ENCODE assay signal across 9 cellular contexts in genomic region chr19:33798701-33799111, GRCh38. TPM values are rescaled to one million over a fixed set of nuclear protein-coding genes. Genes with fewer than 3 reads are reported as not detected.
DNase-seq lines count a peak whose midpoint lies in the region; ATAC-seq, FAIRE-seq and TF ChIP-seq lines count a peak whose summit lies in the region.
"Had no signal": no experiment of that assay in that cellular context is flagged by ENCODE, and none has a peak within 500 bp of the region (broad histone marks: within the 10 kb centered on the region; RNA-seq: fewer than 3 reads in every experiment).

No MANE protein-coding gene starts in this region.

- H3K4me3 ChIP-seq in WERI-Rb-1 (ENCODE audit: low read depth, low read length), result peak overlapping the region; percentile 55
- peak overlapping the region; percentile 31 for H3K4me3 ChIP-seq in fibroblast of the aortic adventitia (ENCODE audit: low read depth, low read length)
- peak overlapping the region; percentile 72 to 76 for H3K4me3 ChIP-seq in neuronal stem cell (ENCODE audit: low read length in 2 of 2)
- H3K4me3 ChIP-seq: SJSA1 had no signal

- TF ChIP-seq POLR2A in H54 (IDR thresholded peaks at IDR 0.05; ENCODE audit: low read depth, low read length), result no peak

- H3K4me1 Mint-ChIP-seq in CD14-positive monocyte, result peaks cover 17% of the 10 kb centered on the region

- H2BK15ac ChIP-seq in neuronal stem cell (ENCODE audit: low read length), result no peak overlapping the region

- peaks cover 0 to 11% (median 5%) of the 10 kb centered on the region in 3 donors for H3K27me3 Mint-ChIP-seq in CD14-positive monocyte (ENCODE audit: low read depth in 3 of 3)

- H3K9me3 ChIP-seq in WERI-Rb-1 (ENCODE audit: severe bottlenecking), result no peaks in the 10 kb centered on the region
- H3K9me3 ChIP-seq in neuronal stem cell (replicated peaks in 1 of 2; ENCODE audit: control insufficient read depth in 2 of 2, insufficient read depth in 1 of 2, low read depth in 1 of 2, low read length in 2 of 2), result peaks cover 0 to 2% of the 10 kb centered on the region in 2 donors

- no peak overlapping the region for H2BK12ac ChIP-seq in neuronal stem cell (ENCODE audit: low read length)

- no peak overlapping the region for H4K91ac ChIP-seq in neuronal stem cell (ENCODE audit: low read depth, low read length, poor library complexity)

- peak overlapping the region; percentile 96 for H3K18ac ChIP-seq in neuronal stem cell (ENCODE audit: low read length)

- H3K36me3 Mint-ChIP-seq in CD14-positive monocyte, result peaks cover 39 to 50% of the 10 kb centered on the region in 2 donors

- no peak overlapping the region for H3K23ac ChIP-seq in neuronal stem cell (ENCODE audit: low read depth, low read length, poor library complexity)

- H3K27ac ChIP-seq in WERI-Rb-1 (peak overlapping the region; percentile 100), neuronal stem cell (replicated peaks; ENCODE audit: low read length) (no peak overlapping the region)
- H3K27ac ChIP-seq: SJSA1 had no signal

- peak overlapping the region; percentile 91 for H2BK5ac ChIP-seq in neuronal stem cell (ENCODE audit: low read length)

- H3K14ac ChIP-seq in neuronal stem cell (ENCODE audit: low read length), result no peak overlapping the region

- intact Hi-C loops in CD14-positive monocyte (cut with micrococcal nuclease), result loop anchor here (5.0 kb wide), 1 partner anchor 199 kb away; no protein-coding TSS in a partner anchor

- H3K9ac ChIP-seq in neuronal stem cell (ENCODE audit: low read depth, low read length, poor library complexity), result peak overlapping the region; percentile 50

- ATAC-seq in HG03095 (IDR thresholded peaks at IDR 0.05; ENCODE audit: unreplicated experiment), result no peak

- no peak for FAIRE-seq in H54 (lab: Jason Lieb, UNC)

- H3K4ac ChIP-seq in neuronal stem cell (ENCODE audit: low read length), result no peak overlapping the region

- DNase-seq in CD14-positive monocyte (ENCODE audit: low spot score) (no peak), WERI-Rb-1 (peak; percentile 44), fibroblast of the aortic adventitia (ENCODE audit: low read depth) (no peak), neuronal stem cell (ENCODE audit: low spot score) (peak; percentile 33), H54 (ENCODE audit: insufficient read length, low spot score) (no peak), glomerular visceral epithelial cell (ENCODE audit: extremely low spot score) (no peak), DMS53 (lab: John Stamatoyannopoulos, UW) (no peak)

- H2AFZ ChIP-seq in neuronal stem cell (ENCODE audit: low read length), result peak overlapping the region; percentile 62

- no peak overlapping the region for H4K8ac ChIP-seq in neuronal stem cell (ENCODE audit: low read depth, low read length)

- no CpG with 5 or more reads among the region's 10 CpGs for WGBS in neuronal stem cell (ENCODE audit: extremely low coverage in 2 of 2, insufficient read length in 2 of 2, insufficient replicate concordance in 1 of 2), 2 donors

- H3K4me2 ChIP-seq in neuronal stem cell (ENCODE audit: insufficient read depth, low read length, poor library complexity, severe bottlenecking), result peak overlapping the region; percentile 96

- H3K4me3 Mint-ChIP-seq in CD14-positive monocyte, result peak overlapping the region; percentile 55 to 62

- H3K27me3 ChIP-seq in WERI-Rb-1 (ENCODE audit: insufficient read depth, low read depth, severe bottlenecking) (no peaks in the 10 kb centered on the region), neuronal stem cell (ENCODE audit: control insufficient read depth in 3 of 3, insufficient read depth in 3 of 3, low read depth in 1 of 3, low read length in 3 of 3) (no peaks in the 10 kb centered on the region)

- no peak overlapping the region for H2BK120ac ChIP-seq in neuronal stem cell (ENCODE audit: low read depth, low read length)

- no peak overlapping the region for H3K27ac Mint-ChIP-seq in CD14-positive monocyte

- H3K79me1 ChIP-seq in neuronal stem cell (ENCODE audit: low read depth, low read length), result peaks cover 5% of the 10 kb centered on the region

- TF ChIP-seq CTCF in CD14-positive monocyte (IDR thresholded peaks at IDR 0.05), result no peak
- TF ChIP-seq CTCF in WERI-Rb-1 (IDR thresholded peaks at IDR 0.05; ENCODE audit: low read depth, low read length), result no peak
- TF ChIP-seq CTCF in fibroblast of the aortic adventitia (IDR thresholded peaks at IDR 0.05; ENCODE audit: insufficient read depth, low read length), result no peak

- H3K36me3 ChIP-seq in WERI-Rb-1 (peaks cover 47% of the 10 kb centered on the region), neuronal stem cell (replicated peaks in 1 of 2; ENCODE audit: control insufficient read depth in 2 of 2, insufficient read depth in 2 of 2, low read length in 2 of 2) (peaks cover 24 to 52% of the 10 kb centered on the region in 2 donors)
- H3K36me3 ChIP-seq: SJSA1 had no signal

- H2AK5ac ChIP-seq in neuronal stem cell (ENCODE audit: low read depth, low read length), result peak overlapping the region; percentile 93

- peaks cover 10 to 15% of the 10 kb centered on the region in 2 donors for H3K4me1 ChIP-seq in neuronal stem cell (ENCODE audit: control insufficient read depth in 2 of 2, insufficient read depth in 1 of 2, low read depth in 1 of 2, low read length in 2 of 2)

- H3K9me3 Mint-ChIP-seq in CD14-positive monocyte, result no peaks in the 10 kb centered on the region

RNA-seq across cellular contexts. Expression of gene KCTD15, which starts 2.0 kb away (rescaled TPM):
- polyA plus RNA-seq in CD14-positive monocyte, result 1 to 10 TPM; 1.6 to 2.1 TPM
- total RNA-seq in fibroblast of the aortic adventitia (ENCODE audit: low replicate concordance), result 13.3 and 28.9 TPM in 2 replicates
- 20.7 TPM for polyA plus RNA-seq in neuronal stem cell (2013, experiment 1 of 2)
- 20.9 TPM for polyA plus RNA-seq in neuronal stem cell (2013, experiment 2 of 2)

Comparison
In these comparisons a context has a peak if more than half of its experiments do, and no peak if none do; other contexts are left out.
1. DNase-seq: peak in WERI-Rb-1 (single experiment) and neuronal stem cell (single experiment); none in CD14-positive monocyte (single experiment), fibroblast of the aortic adventitia (single experiment), H54 (single experiment), glomerular visceral epithelial cell (single experiment) and DMS53 (single experiment).
2. Peak in every context shown above with its lines, with median percentiles within 50 percentile points of each other: H3K4me3 ChIP-seq.